ENCODE assay signal across 10 cellular contexts in the genomic region with DNA sequence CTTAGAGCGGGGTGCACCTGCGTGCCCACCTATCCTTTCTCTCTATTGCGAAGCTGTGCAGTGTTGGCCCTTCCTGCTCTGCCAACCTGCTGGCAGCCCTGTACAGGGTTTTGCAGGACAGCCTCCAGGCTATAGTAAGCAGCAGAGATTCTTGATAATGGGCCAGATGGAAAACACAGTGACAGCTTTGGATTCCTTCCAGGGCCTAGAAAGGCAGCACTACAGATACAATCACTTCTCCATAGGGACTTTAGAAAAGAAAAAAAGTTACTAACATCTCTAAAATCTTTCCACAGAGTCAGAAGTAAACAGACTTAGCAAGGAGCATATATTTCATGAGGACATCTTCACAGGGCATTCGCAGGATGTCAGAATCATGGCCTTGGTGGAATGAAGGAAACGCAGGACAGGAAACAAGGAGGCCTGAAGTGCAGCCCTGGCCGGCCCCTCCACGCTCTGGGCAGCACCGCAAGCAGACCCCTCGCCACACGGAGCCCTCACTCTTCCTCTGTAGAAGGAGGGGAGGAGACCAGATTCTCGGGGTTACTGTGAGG.
DNase-seq lines count a peak whose midpoint lies in the region; ATAC-seq and TF ChIP-seq lines count a peak whose summit lies in the region.
"Had no signal": no experiment of that assay in that cellular context is flagged by ENCODE, and none has a peak within 500 bp of the region (broad histone marks: within the 10 kb centered on the region; RNA-seq: fewer than 3 reads in every experiment).

No MANE protein-coding gene starts in this region.

- peak; percentile 64 for DNase-seq in AG09319 (ENCODE audit: extremely low read depth, low read depth)
- DNase-seq in PC-3, result peak; percentile 3
- DNase-seq in fibroblast of mammary gland (ENCODE audit: low read depth), result peak; percentile 90
- peak; percentile 87 for DNase-seq in osteoblast (ENCODE audit: insufficient read length, low spot score, missing footprints)
- DNase-seq in nucleus accumbens (lab: John Stamatoyannopoulos, UW), result no peak
- DNase-seq in NCI-H1417 (lab: John Stamatoyannopoulos, UW), result no peak
- no peak for DNase-seq in activated T-cell treated with anti-CD3 and anti-CD28 coated beads, Interleukin-2, amount 50 U/mL, for 1 hour
- DNase-seq: activated CD4-positive, CD25-positive, alpha-beta regulatory T cell treated with anti-CD3 and anti-CD28 coated beads, Interleukin-2, amount 50 U/mL, for 72 hours; KBM-7 had no signal

- H2AFZ ChIP-seq in PC-3 (ENCODE audit: low read length) (no peak overlapping the region), osteoblast (ENCODE audit: low read length) (no peak overlapping the region)

- H3K4me1 ChIP-seq in PC-3 (ENCODE audit: insufficient read depth, low read length) (no peaks in the 10 kb centered on the region), osteoblast (ENCODE audit: insufficient read depth, low read length) (peaks cover 36% of the 10 kb centered on the region)

- H3K9me3 ChIP-seq in PC-3 (ENCODE audit: low read length) (no peaks in the 10 kb centered on the region), osteoblast (ENCODE audit: low read depth, low read length) (no peaks in the 10 kb centered on the region)

- H3K27ac ChIP-seq in PC-3 (ENCODE audit: low read length) (no peak overlapping the region), osteoblast (ENCODE audit: low read depth, low read length) (peak overlapping the region; percentile 60)

- H3K27me3 ChIP-seq in PC-3 (ENCODE audit: low read length), result no peaks in the 10 kb centered on the region
- no peaks in the 10 kb centered on the region for H3K27me3 ChIP-seq in osteoblast (ENCODE audit: insufficient read depth, low read length)

- H3K9me2 ChIP-seq in PC-3 (replicated peaks; ENCODE audit: low read length), result no peaks in the 10 kb centered on the region

- TF ChIP-seq CTCF in AG09319 (IDR thresholded peaks at IDR 0.05; ENCODE audit: low read depth, low read length) (no peak), PC-3 (conservative IDR thresholded peaks at IDR 0.05; ENCODE audit: low read depth, low read length) (no peak), fibroblast of mammary gland (conservative IDR thresholded peaks at IDR 0.05; ENCODE audit: control insufficient read depth, insufficient read depth, low read depth, low read length) (no peak), osteoblast (IDR thresholded peaks at IDR 0.05; ENCODE audit: extremely low read depth, low read depth, low read length) (no peak)

- H3K79me2 ChIP-seq in PC-3 (ENCODE audit: low read length) (no peaks in the 10 kb centered on the region), osteoblast (ENCODE audit: insufficient read depth, low read length) (no peaks in the 10 kb centered on the region)

- CTCF ChIA-PET in PC-3 (lab: Charles Lee), result no interaction called here

- intact Hi-C loops in PC-3 (cut with micrococcal nuclease), result no loop called here

- no peak overlapping the region for H3K9ac ChIP-seq in PC-3 (ENCODE audit: low read length)

- BruUV-seq in PC-3 (replicated peaks; lab: Mats Ljungman, UMichigan), result no TSS peak

- POLR2A ChIA-PET in PC-3 (lab: Charles Lee; ENCODE audit: unreplicated experiment), result no interaction called here

- no peaks in the 10 kb centered on the region for H3F3A ChIP-seq in PC-3 (ENCODE audit: low read length, unreplicated experiment)

- H3K36me3 ChIP-seq in PC-3 (ENCODE audit: low read depth, low read length) (no peaks in the 10 kb centered on the region), osteoblast (ENCODE audit: insufficient read depth, low read length) (no peaks in the 10 kb centered on the region)

- ATAC-seq in PC-3, result no peak
- no peak for ATAC-seq in GM21619 (IDR thresholded peaks at IDR 0.05; ENCODE audit: unreplicated experiment)

- H3K4me2 ChIP-seq in PC-3 (ENCODE audit: low read length), result no peak overlapping the region
- no peak overlapping the region for H3K4me2 ChIP-seq in osteoblast (ENCODE audit: insufficient read depth, low read length)

- H4K20me1 ChIP-seq in PC-3 (ENCODE audit: low read length) (no peaks in the 10 kb centered on the region), osteoblast (ENCODE audit: insufficient read depth, low read length) (no peaks in the 10 kb centered on the region)

- H3K4me3 ChIP-seq in PC-3 (ENCODE audit: low read length) (no peak overlapping the region), fibroblast of mammary gland (ENCODE audit: control insufficient read depth, low read depth, low read length) (no peak overlapping the region), osteoblast (ENCODE audit: insufficient read depth, low read length) (no peak overlapping the region)

Comparison
In these comparisons a context has a peak if more than half of its experiments do, and no peak if none do; other contexts are left out.
1. DNase-seq: peak in AG09319 (single experiment), PC-3 (single experiment), fibroblast of mammary gland (single experiment) and osteoblast (single experiment); none in nucleus accumbens (0 of 56), NCI-H1417 (0 of 3) and activated T-cell treated with anti-CD3 and anti-CD28 coated beads, Interleukin-2, amount 50 U/mL, for 1 hour (single experiment).